In the genomic region with DNA sequence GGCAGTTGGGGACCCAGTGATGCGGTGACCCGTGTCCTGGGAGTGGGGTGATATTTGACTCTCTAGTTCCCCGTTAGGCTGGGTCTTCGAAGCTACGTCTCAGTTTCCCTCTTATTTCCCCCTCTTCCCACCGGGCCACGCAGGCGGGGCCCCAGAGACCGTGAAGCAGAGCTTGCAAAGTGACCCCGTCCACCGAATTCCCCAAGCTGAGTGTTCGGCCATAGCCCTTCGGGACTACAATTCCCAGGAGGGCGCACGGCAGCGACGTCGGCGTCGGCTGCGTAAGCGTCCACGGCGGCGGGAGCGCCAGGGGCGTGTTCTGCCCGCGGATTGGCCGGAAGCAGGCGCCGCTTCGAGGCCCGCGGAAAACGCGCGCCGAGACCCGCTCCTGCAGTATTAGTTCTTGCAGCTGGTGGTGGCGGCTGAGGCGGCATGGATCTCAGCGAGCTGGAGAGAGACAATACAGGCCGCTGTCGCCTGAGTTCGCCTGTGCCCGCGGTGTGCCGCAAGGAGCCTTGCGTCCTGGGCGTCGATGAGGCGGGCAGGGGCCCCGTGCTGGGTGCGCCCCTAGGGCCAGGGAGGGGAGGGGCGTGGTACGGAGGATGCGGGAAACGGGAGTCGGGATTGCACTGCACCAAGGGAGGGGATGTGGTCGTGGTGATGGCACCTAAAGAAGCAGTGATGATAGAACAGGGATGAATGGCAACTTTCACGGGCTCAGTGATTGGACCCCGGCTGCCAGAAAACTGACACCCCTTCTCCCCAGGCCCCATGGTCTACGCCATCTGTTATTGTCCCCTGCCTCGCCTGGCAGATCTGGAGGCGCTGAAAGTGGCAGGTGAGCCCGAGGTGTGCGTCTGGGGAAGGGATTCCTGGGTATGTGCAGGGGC, we compare ENCODE assay signal across 8 cellular contexts. TPM values are rescaled to one million over a fixed set of nuclear protein-coding genes. Genes with fewer than 3 reads are reported as not detected.
A peak's percentile ranks its signal among the peaks of the same experiment; 100 is the strongest.
DNase-seq lines count a peak whose midpoint lies in the region; ATAC-seq lines count a peak whose summit lies in the region.

A gene (plus strand): TSS at position 343 of the 890 bp plus-strand sequence. CDS start 90 bp downstream, at position 433.

- in situ Hi-C loops in endometrial microvascular endothelial cells (cut with HindIII; ENCODE audit: inconsistent ontology term, low pct_unique_long_range_greater_than_20kb, low sequenced_read_pairs) = no loop called here

- peaks cover 37% of the 10 kb centered on the region for H3K36me3 ChIP-seq in mesodermal cell (ENCODE audit: control insufficient read depth, insufficient read depth, low read length)

- peaks cover 26% of the 10 kb centered on the region for H3K4me1 Mint-ChIP-seq in activated CD8-positive, alpha-beta memory T cell treated with anti-CD3 and anti-CD28 coated beads, Interleukin-2, amount 10 ng/mL, durations not matched to agents 7 days and 5 days

- peaks cover 12% of the 10 kb centered on the region for H3K36me3 Mint-ChIP-seq in activated CD8-positive, alpha-beta memory T cell treated with anti-CD3 and anti-CD28 coated beads, Interleukin-2, amount 10 ng/mL, durations not matched to agents 7 days and 5 days

- H3K9me3 Mint-ChIP-seq in activated CD8-positive, alpha-beta memory T cell treated with anti-CD3 and anti-CD28 coated beads, Interleukin-2, amount 10 ng/mL, durations not matched to agents 7 days and 5 days (ENCODE audit: low read depth) = no peaks in the 10 kb centered on the region

- no peaks in the 10 kb centered on the region for H3K27me3 Mint-ChIP-seq in activated CD8-positive, alpha-beta memory T cell treated with anti-CD3 and anti-CD28 coated beads, Interleukin-2, amount 10 ng/mL, durations not matched to agents 7 days and 5 days

- peak; percentile 77 for ATAC-seq in GM19351 (IDR thresholded peaks at IDR 0.05; ENCODE audit: unreplicated experiment)
- ATAC-seq in activated CD8-positive, alpha-beta memory T cell treated with anti-CD3 and anti-CD28 coated beads, Interleukin-2, amount 10 ng/mL, durations not matched to agents 7 days and 5 days = peak; percentile 89

- peak within 1 kb of the TSS; percentile 29 for H3K27ac ChIP-seq in mesodermal cell (ENCODE audit: low read depth, low read length, severe bottlenecking)

- peak within 1 kb of the TSS; percentile 89 for H3K4me3 Mint-ChIP-seq in activated CD8-positive, alpha-beta memory T cell treated with anti-CD3 and anti-CD28 coated beads, Interleukin-2, amount 10 ng/mL, durations not matched to agents 7 days and 5 days

- H3K27ac Mint-ChIP-seq in activated CD8-positive, alpha-beta memory T cell treated with anti-CD3 and anti-CD28 coated beads, Interleukin-2, amount 10 ng/mL, durations not matched to agents 7 days and 5 days = peak within 1 kb of the TSS; percentile 82

- DNase-seq in C1 segment of cervical spinal cord (lab: John Stamatoyannopoulos, UW) (peak in 13 of 14 donors; percentile 56 to 86 (median 68)), HT-29 (ENCODE audit: low spot score) (peak; percentile 79), NOMO-1 treated with DMSO at 0.1 percent for 48 hours (lab: John Stamatoyannopoulos, UW; ENCODE audit: unreplicated experiment) (peak; percentile 87)
- peak; percentile 93 for DNase-seq in activated CD8-positive, alpha-beta memory T cell treated with anti-CD3 and anti-CD28 coated beads, Interleukin-2, amount 10 ng/mL, durations not matched to agents 7 days and 5 days
- peak; percentile 82 for DNase-seq in stimulated activated CD8-positive, alpha-beta memory T cell treated with anti-CD3 and anti-CD28 coated beads, Interleukin-15, amount 100 ng/mL, for 24 hours (ENCODE audit: low read depth)

- H3K9me3 ChIP-seq in mesodermal cell (ENCODE audit: control insufficient read depth, low read length) = no peaks in the 10 kb centered on the region

- CTCF ChIA-PET in activated CD8-positive, alpha-beta memory T cell treated with anti-CD3 and anti-CD28 coated beads, Interleukin-2, amount 10 ng/mL, durations not matched to agents 7 days and 5 days (lab: Charles Lee) = interaction anchor here (0.9 to 18.0 kb wide), 7 partner anchors 10 to 159 kb away, joined by 3 to 1017 read pairs (median 4); a partner anchor contains a TSS

- 5% methylated on average over 55 to 64 of the region's 68 CpGs for WGBS in mesodermal cell (ENCODE audit: insufficient coverage in 2 of 2), 2 experiments

- peaks cover 13% of the 10 kb centered on the region for H3K4me1 ChIP-seq in mesodermal cell (ENCODE audit: control insufficient read depth, insufficient read depth, low read length, poor library complexity, severe bottlenecking)

- H3K4me3 ChIP-seq in mesodermal cell (ENCODE audit: extremely low read depth, insufficient read depth, low read length, poor library complexity, severe bottlenecking) = peak within 1 kb of the TSS; percentile 79

RNA-seq across cellular contexts. Expression of the gene that starts here (rescaled TPM):
- total RNA-seq in HT-29 (2014; rRNA removed; shearing (Covaris generic)) = 48.2 and 55.4 TPM in 2 replicates
- total RNA-seq in activated CD8-positive, alpha-beta memory T cell treated with anti-CD3 and anti-CD28 coated beads, Interleukin-2, amount 10 ng/mL, durations not matched to agents 7 days and 5 days = 10 to 100 TPM; 53.4 to 58.8 TPM
- 40.8 TPM for total RNA-seq in endometrial microvascular endothelial cells (ENCODE audit: inconsistent ontology term)
- 38.9 TPM for polyA plus RNA-seq in mesodermal cell (2013, experiment 1 of 2)
- 30.3 TPM for polyA plus RNA-seq in mesodermal cell (2013, experiment 2 of 2)

Comparison
In these comparisons a context has a peak if more than half of its experiments do, and no peak if none do; other contexts are left out.
1. Peak in every context shown above with its lines: DNase-seq, ATAC-seq, H3K4me3 ChIP-seq and H3K27ac ChIP-seq.